Comparison of ENCODE assay signal across 12 cellular contexts in the genomic region with DNA sequence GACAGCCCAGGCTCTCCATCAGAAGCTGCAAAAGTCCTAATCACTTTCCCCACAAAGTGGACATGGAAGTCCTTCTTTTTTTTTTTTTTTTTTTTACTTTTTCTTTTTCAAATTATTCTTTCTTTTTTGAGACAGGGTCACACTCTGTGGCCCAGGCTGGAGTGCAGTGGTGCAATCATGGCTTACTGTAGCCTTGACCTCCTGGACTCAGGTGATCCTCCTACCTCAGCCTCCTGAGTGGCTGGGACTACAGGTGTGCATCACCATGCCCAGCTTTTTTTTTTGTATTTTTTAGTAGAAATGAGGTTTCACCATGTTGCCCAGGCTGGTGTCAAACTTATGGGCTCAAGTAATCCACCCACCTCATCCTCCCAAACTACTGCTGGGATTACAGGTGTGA. TPM values are rescaled to one million over a fixed set of nuclear protein-coding genes. Genes with fewer than 3 reads are reported as not detected.
DNase-seq lines count a peak whose midpoint lies in the region; ATAC-seq, FAIRE-seq and TF ChIP-seq lines count a peak whose summit lies in the region.
"Had no signal": no experiment of that assay in that cellular context is flagged by ENCODE, and none has a peak within 500 bp of the region (broad histone marks: within the 10 kb centered on the region; RNA-seq: fewer than 3 reads in every experiment).

No MANE protein-coding gene starts in this region.

- no TSS peak for BruUV-seq in PC-3 (replicated peaks; lab: Mats Ljungman, UMichigan)

- H3K36me3 ChIP-seq in DOHH2 (ENCODE audit: control insufficient read depth, low read length) (no peaks in the 10 kb centered on the region), PC-3 (ENCODE audit: low read depth, low read length) (no peaks in the 10 kb centered on the region), esophagus squamous epithelium (no peaks in the 10 kb centered on the region)
- H3K36me3 ChIP-seq: Peyer's patch had no signal

- no peaks in the 10 kb centered on the region for H4K20me1 ChIP-seq in DOHH2 (ENCODE audit: control insufficient read depth, insufficient read depth, low read depth, low read length)
- H4K20me1 ChIP-seq in PC-3 (ENCODE audit: low read length) = no peaks in the 10 kb centered on the region

- H3K4me2 ChIP-seq in DOHH2 (ENCODE audit: low read length) (peak overlapping the region; percentile 61; the same call in 1 of the 2 replicates), PC-3 (ENCODE audit: low read length) (peak overlapping the region; percentile 60)

- H3K27ac ChIP-seq in DOHH2 (ENCODE audit: low read depth, low read length) = no peak overlapping the region
- peak overlapping the region; percentile 93 for H3K27ac ChIP-seq in PC-3 (ENCODE audit: low read length)
- peak overlapping the region in 3 of 4 donors; percentile 81 to 89 (median 82) for H3K27ac ChIP-seq in esophagus squamous epithelium
- H3K27ac ChIP-seq in skin epidermis = peak overlapping the region in 17 of 21 experiments; percentile 33 to 83 (median 68)

- H3K9me2 ChIP-seq in DOHH2 (replicated peaks; ENCODE audit: control insufficient read depth, low read length) (no peaks in the 10 kb centered on the region), PC-3 (replicated peaks; ENCODE audit: low read length) (no peaks in the 10 kb centered on the region)

- TF ChIP-seq CTCF in DOHH2 (IDR thresholded peaks at IDR 0.05; ENCODE audit: low read depth, low read length, poor library complexity, severe bottlenecking) (no peak), PC-3 (conservative IDR thresholded peaks at IDR 0.05; ENCODE audit: low read depth, low read length) (no peak), esophagus squamous epithelium (IDR thresholded peaks at IDR 0.05) (no peak), D721Med (IDR thresholded peaks at IDR 0.05; ENCODE audit: insufficient read depth, missing control alignments) (no peak)

- H3K27me3 ChIP-seq in DOHH2 (ENCODE audit: control insufficient read depth, low read length) (no peaks in the 10 kb centered on the region), PC-3 (ENCODE audit: low read length) (no peaks in the 10 kb centered on the region), esophagus squamous epithelium (no peaks in the 10 kb centered on the region)
- H3K27me3 ChIP-seq: Peyer's patch had no signal

- H3K9ac ChIP-seq in PC-3 (ENCODE audit: low read length) = peak overlapping the region; percentile 75

- CTCF ChIA-PET in PC-3 (lab: Charles Lee) = no interaction called here

- peaks cover 10% of the 10 kb centered on the region; the same call in 1 of the 2 replicates for H3F3A ChIP-seq in DOHH2 (ENCODE audit: control insufficient read depth, insufficient read depth)
- peaks cover 5% of the 10 kb centered on the region for H3F3A ChIP-seq in PC-3 (ENCODE audit: low read length, unreplicated experiment)

- POLR2A ChIA-PET in PC-3 (lab: Charles Lee; ENCODE audit: unreplicated experiment) = no interaction called here

- no peak for TF ChIP-seq POLR2A in esophagus squamous epithelium (IDR thresholded peaks at IDR 0.05)

- H3K4me3 ChIP-seq in DOHH2 (ENCODE audit: low read length) (no peak overlapping the region), PC-3 (ENCODE audit: low read length) (no peak overlapping the region; the same call in 1 of the 2 replicates), esophagus squamous epithelium (no peak overlapping the region), skin epidermis (no peak overlapping the region)
- H3K4me3 ChIP-seq: K562, Peyer's patch had no signal

- DNase-seq in PC-3 (no peak), esophagus squamous epithelium (lab: John Stamatoyannopoulos, UW) (no peak), D721Med (ENCODE audit: insufficient read length, low spot score) (no peak), HK-2 (ENCODE audit: unreplicated experiment) (no peak), SIG-M5 (lab: John Stamatoyannopoulos, UW) (no peak)
- DNase-seq: NCI-H526 treated with DMSO at 0.1 percent for 48 hours had no signal

- H3K79me2 ChIP-seq in DOHH2 (ENCODE audit: control insufficient read depth, low read length) (no peaks in the 10 kb centered on the region; the same call in 1 of the 2 replicates), PC-3 (ENCODE audit: low read length) (no peaks in the 10 kb centered on the region)

- H3K9me3 ChIP-seq in DOHH2 (ENCODE audit: control insufficient read depth, insufficient read depth, low read length) (no peaks in the 10 kb centered on the region), PC-3 (ENCODE audit: low read length) (no peaks in the 10 kb centered on the region), esophagus squamous epithelium (no peaks in the 10 kb centered on the region)
- H3K9me3 ChIP-seq: Peyer's patch had no signal

- H2AFZ ChIP-seq in PC-3 (ENCODE audit: low read length) = no peak overlapping the region

- no peak for FAIRE-seq in D721Med (lab: Jason Lieb, UNC)
- FAIRE-seq: HTR-8/SVneo had no signal

- intact Hi-C loops in PC-3 (cut with micrococcal nuclease) (loop anchor here (5.0 kb wide), 1 partner anchor 76 kb away; no protein-coding TSS in a partner anchor), esophagus squamous epithelium (cut with DNase I) (no loop called here)

- H3K4me1 ChIP-seq in DOHH2 (ENCODE audit: control insufficient read depth, low read length) (peaks cover 52% of the 10 kb centered on the region), PC-3 (ENCODE audit: insufficient read depth, low read length) (peaks cover 54% of the 10 kb centered on the region), esophagus squamous epithelium (peaks cover 10 to 58% (median 40%) of the 10 kb centered on the region in 3 donors)

- no peak for ATAC-seq in PC-3
- ATAC-seq in HG02938 (IDR thresholded peaks at IDR 0.05; ENCODE audit: unreplicated experiment) = no peak

RNA-seq across cellular contexts. Expression of a gene that starts 29.0 kb away (rescaled TPM):
- total RNA-seq in PC-3 (2014; rRNA removed) (15.1 and 21.4 TPM in 2 replicates), esophagus squamous epithelium (10 to 100 TPM; 13.8 to 36.7 (median 25.4) TPM)
